ENCODE assay signal across 8 cellular contexts in the genomic region with DNA sequence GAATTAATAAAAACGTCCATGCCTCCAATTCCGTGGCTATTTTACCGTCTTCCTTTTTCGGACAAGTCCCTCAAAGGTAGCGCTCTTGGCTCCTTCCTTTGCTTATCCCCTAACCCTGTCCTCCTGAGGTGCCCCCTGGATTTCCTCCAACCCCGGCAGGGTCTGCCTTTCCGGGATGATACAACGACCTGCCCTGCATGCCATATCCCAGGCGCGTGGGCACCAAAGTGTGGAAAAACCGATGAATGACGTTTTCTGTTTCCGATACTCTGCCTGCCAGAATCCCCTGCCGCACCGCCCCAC. TPM values are rescaled to one million over a fixed set of nuclear protein-coding genes. Genes with fewer than 3 reads are reported as not detected.
DNase-seq lines count a peak whose midpoint lies in the region; ATAC-seq lines count a peak whose summit lies in the region.

No MANE protein-coding gene starts in this region.

- H3K36me3 Mint-ChIP-seq in activated naive CD4-positive, alpha-beta T cell treated with anti-CD3 and anti-CD28 coated beads, Interleukin-2, amount 50 U/mL, for 72 hours: peaks cover 7 to 10% of the 10 kb centered on the region in 2 donors

- H3K27ac Mint-ChIP-seq in activated naive CD4-positive, alpha-beta T cell treated with anti-CD3 and anti-CD28 coated beads, Interleukin-2, amount 50 U/mL, for 72 hours: peak overlapping the region; percentile 90 to 98

- no peak for DNase-seq in activated naive CD4-positive, alpha-beta T cell treated with anti-CD3 and anti-CD28 coated beads, Interleukin-2, amount 50 U/mL, for 72 hours (ENCODE audit: low spot score in 2 of 2)
- peak in 2 of 3 donors; percentile 5 to 8 for DNase-seq in stimulated activated CD4-positive, alpha-beta T cell treated with anti-CD3 and anti-CD28 coated beads, TNF-alpha, amount 100 ng/mL, for 48 hours (ENCODE audit: low read depth in 3 of 3)
- DNase-seq in NCI-H82 (lab: John Stamatoyannopoulos, UW): no peak
- DNase-seq in DMS53 treated with DMSO at 0.1 percent for 48 hours (lab: John Stamatoyannopoulos, UW; ENCODE audit: unreplicated experiment): no peak
- no peak for DNase-seq in NCI-H748 treated with DMSO at 0.1 percent for 48 hours (lab: John Stamatoyannopoulos, UW)

- H3K36me3 ChIP-seq in HUES6 (ENCODE audit: control insufficient read depth, insufficient read depth, low read length) (peaks cover 25% of the 10 kb centered on the region), iPS-18a (ENCODE audit: control insufficient read depth, low read depth, low read length) (peaks cover 23% of the 10 kb centered on the region)

- no peaks in the 10 kb centered on the region for H3K9me3 Mint-ChIP-seq in activated naive CD4-positive, alpha-beta T cell treated with anti-CD3 and anti-CD28 coated beads, Interleukin-2, amount 50 U/mL, for 72 hours

- H3K4me1 ChIP-seq in HUES6 (ENCODE audit: control insufficient read depth, insufficient read depth, low read length) (no peaks in the 10 kb centered on the region), iPS-18a (ENCODE audit: control insufficient read depth, low read depth, low read length) (no peaks in the 10 kb centered on the region)

- H3K9ac ChIP-seq in HUES6 (ENCODE audit: low read length) (peak overlapping the region; percentile 60), iPS-18a (ENCODE audit: low read length) (peak overlapping the region; percentile 79)

- no peak for ATAC-seq in activated naive CD4-positive, alpha-beta T cell treated with anti-CD3 and anti-CD28 coated beads, Interleukin-2, amount 50 U/mL, for 72 hours
- ATAC-seq in HG03025 (IDR thresholded peaks at IDR 0.05; ENCODE audit: low FRiP score, unreplicated experiment): no peak

- H3K27me3 ChIP-seq in HUES6 (ENCODE audit: control insufficient read depth, insufficient read depth, low read length): peaks cover 22% of the 10 kb centered on the region; the same call in 1 of the 2 replicates
- H3K27me3 ChIP-seq in iPS-18a (ENCODE audit: control insufficient read depth, insufficient read depth, low read length): peaks cover 30% of the 10 kb centered on the region

- H3K4me3 ChIP-seq in HUES6 (ENCODE audit: low read depth, low read length) (peak overlapping the region; percentile 78), iPS-18a (ENCODE audit: low read length) (peak overlapping the region; percentile 93)

- no peaks in the 10 kb centered on the region for H3K9me3 ChIP-seq in HUES6 (ENCODE audit: control insufficient read depth, insufficient read depth, low read depth, low read length)
- no peaks in the 10 kb centered on the region for H3K9me3 ChIP-seq in iPS-18a (ENCODE audit: control insufficient read depth, low read depth, low read length)

- H3K27ac ChIP-seq in HUES6 (ENCODE audit: low read depth, low read length): no peak overlapping the region
- H3K27ac ChIP-seq in iPS-18a (ENCODE audit: low read length): no peak overlapping the region

RNA-seq across cellular contexts. Expression of a gene that starts 0.7 kb away (rescaled TPM):
- total RNA-seq in activated naive CD4-positive, alpha-beta T cell treated with anti-CD3 and anti-CD28 coated beads, Interleukin-2, amount 50 U/mL, for 72 hours: 10 to 100 TPM; 30.9 to 52.5 TPM

RNA-seq across cellular contexts. Expression of a gene that starts 54.7 kb away (rescaled TPM):
- total RNA-seq in activated naive CD4-positive, alpha-beta T cell treated with anti-CD3 and anti-CD28 coated beads, Interleukin-2, amount 50 U/mL, for 72 hours: not detected

Comparison
In these comparisons a context has a peak if more than half of its experiments do, and no peak if none do; other contexts are left out.
1. DNase-seq: peak in stimulated activated CD4-positive, alpha-beta T cell treated with anti-CD3 and anti-CD28 coated beads, TNF-alpha, amount 100 ng/mL, for 48 hours (2 of 3); none in activated naive CD4-positive, alpha-beta T cell treated with anti-CD3 and anti-CD28 coated beads, Interleukin-2, amount 50 U/mL, for 72 hours (0 of 2), NCI-H82 (single experiment), DMS53 treated with DMSO at 0.1 percent for 48 hours (single experiment) and NCI-H748 treated with DMSO at 0.1 percent for 48 hours (single experiment).